ENCODE assay signal across 24 cellular contexts in the genomic region with DNA sequence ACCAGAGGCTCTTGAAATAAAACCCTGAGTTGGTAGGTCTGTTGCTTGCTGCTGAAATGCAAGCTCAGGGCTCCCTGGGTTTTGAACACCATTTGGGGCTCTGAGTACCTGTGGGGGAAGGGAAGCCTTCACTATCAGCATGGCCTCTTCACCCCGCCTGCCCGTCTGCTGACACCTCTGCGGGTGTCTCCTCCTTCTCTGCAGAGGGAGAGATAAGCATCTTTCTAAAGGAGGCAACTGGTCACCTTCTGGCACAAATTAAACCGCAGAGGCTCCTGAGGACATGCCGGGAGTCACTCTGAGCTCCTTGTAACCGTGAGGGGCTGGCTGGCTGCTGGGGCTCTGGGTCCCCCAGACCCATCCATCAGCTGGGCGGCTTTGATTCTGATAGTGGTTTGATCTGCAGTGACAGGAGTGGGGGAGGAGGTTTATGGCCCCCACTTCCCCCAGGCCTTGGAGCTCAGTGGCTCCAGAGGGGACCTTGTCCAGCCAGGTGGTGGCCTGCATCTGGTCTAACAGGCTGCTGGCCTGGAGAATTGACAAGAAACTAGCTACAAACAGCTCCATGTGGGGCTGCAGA.
"Had no signal": no experiment of that assay in that cellular context is flagged by ENCODE, and none has a peak within 500 bp of the region (broad histone marks: within the 10 kb centered on the region; RNA-seq: fewer than 3 reads in every experiment).

No MANE protein-coding gene starts in this region.

- ATAC-seq: activated CD4-positive, alpha-beta T cell treated with anti-CD3 and anti-CD28 coated beads for 36 hours; activated T-cell treated with anti-CD3 and anti-CD28 coated beads, Interleukin-2, amount 50 U/mL, for 72 hours; left lobe of liver; lower lobe of right lung; mucosa of descending colon; psoas muscle; stimulated activated naive B cell treated with anti-CD40 and anti-IgM and Interleukin-4, amounts not matched to agents 10 μg/mL and 1 μg/mL and 100 μg/mL, for 72 hours had no signal

- H3K27ac Mint-ChIP-seq: activated CD4-positive, alpha-beta T cell treated with anti-CD3 and anti-CD28 coated beads for 36 hours; activated naive CD4-positive, alpha-beta T cell treated with anti-CD3 and anti-CD28 coated beads for 36 hours; activated naive CD8-positive, alpha-beta T cell treated with anti-CD3 and anti-CD28 coated beads for 36 hours; activated T-cell treated with anti-CD3 and anti-CD28 coated beads, Interleukin-2, amount 50 U/mL, for 72 hours; nephron progenitor cell; stimulated activated naive B cell treated with anti-CD40 and anti-IgM and Interleukin-4, amounts not matched to agents 10 μg/mL and 1 μg/mL and 100 μg/mL, for 72 hours had no signal

- H3K36me3 ChIP-seq: brain microvascular endothelial cell, lower lobe of right lung, ovary, tibial nerve had no signal

- H3K4me3 Mint-ChIP-seq: activated CD4-positive, alpha-beta T cell treated with anti-CD3 and anti-CD28 coated beads for 36 hours; activated naive CD4-positive, alpha-beta T cell treated with anti-CD3 and anti-CD28 coated beads for 36 hours; activated naive CD8-positive, alpha-beta T cell treated with anti-CD3 and anti-CD28 coated beads for 36 hours; activated T-cell treated with anti-CD3 and anti-CD28 coated beads, Interleukin-2, amount 50 U/mL, for 72 hours; nephron progenitor cell; stimulated activated naive B cell treated with anti-CD40 and anti-IgM and Interleukin-4, amounts not matched to agents 10 μg/mL and 1 μg/mL and 100 μg/mL, for 72 hours had no signal

- H3K27ac ChIP-seq: brain microvascular endothelial cell, lower lobe of right lung, ovary, psoas muscle, tibial nerve had no signal

- H3K27me3 ChIP-seq: brain microvascular endothelial cell, ovary had no signal

- H3K4me3 ChIP-seq: lower lobe of right lung, mucosa of descending colon, ovary, psoas muscle, tibial nerve had no signal

- H3K4me1 Mint-ChIP-seq: activated CD4-positive, alpha-beta T cell treated with anti-CD3 and anti-CD28 coated beads for 36 hours had no signal

- H3K4me1 ChIP-seq: psoas muscle had no signal

- DNase-seq: activated CD4-positive, alpha-beta T cell treated with anti-CD3 and anti-CD28 coated beads for 36 hours; activated CD4-positive, alpha-beta T cell treated with anti-CD3 and anti-CD28 coated beads, Interleukin-2, amount 50 U/mL, for 4 hours; activated CD4-positive, CD25-positive, alpha-beta regulatory T cell; activated naive CD4-positive, alpha-beta T cell treated with anti-CD3 and anti-CD28 coated beads for 36 hours; activated naive CD8-positive, alpha-beta T cell treated with anti-CD3 and anti-CD28 coated beads for 36 hours; activated T-cell treated with anti-CD3 and anti-CD28 coated beads for 4 hours; activated T-cell treated with anti-CD3 and anti-CD28 coated beads, Interleukin-2, amount 50 U/mL, for 72 hours; brain microvascular endothelial cell; central memory CD4-positive, alpha-beta T cell; dermis blood vessel endothelial cell; effector CD8-positive, alpha-beta T cell; glutamatergic neuron; lower lobe of right lung; mesenchymal stem cell; mucosa of descending colon; nephron progenitor cell; ovary; psoas muscle; stimulated activated CD4-positive, alpha-beta T cell treated with anti-CD3 and anti-CD28 coated beads, Interleukin-15, amount 100 ng/mL, for 24 hours; stimulated activated CD4-positive, alpha-beta T cell treated with anti-CD3 and anti-CD28 coated beads, Interleukin-2, amount 100 ng/mL, for 24 hours; stimulated activated naive B cell treated with anti-CD40 and anti-IgM and Interleukin-4, amounts not matched to agents 10 μg/mL and 1 μg/mL and 100 μg/mL, for 72 hours; T-helper 2 cell had no signal
